11 cellular contexts compared by ENCODE assay signal in genomic region chr4:174707277-174707676, GRCh38.
DNase-seq lines count a peak whose midpoint lies in the region; ATAC-seq and TF ChIP-seq lines count a peak whose summit lies in the region.
"Had no signal": no experiment of that assay in that cellular context is flagged by ENCODE, and none has a peak within 500 bp of the region (broad histone marks: within the 10 kb centered on the region; RNA-seq: fewer than 3 reads in every experiment).

No MANE protein-coding gene starts in this region.

- H3K36me3 ChIP-seq in effector memory CD4-positive, alpha-beta T cell (ENCODE audit: control insufficient read depth, insufficient read depth, low read length) = no peaks in the 10 kb centered on the region
- H3K36me3 ChIP-seq: transverse colon had no signal

- no peaks in the 10 kb centered on the region for H3K27me3 ChIP-seq in effector memory CD4-positive, alpha-beta T cell (replicated peaks; ENCODE audit: control insufficient read depth, insufficient read depth, low read length, poor library complexity, severe bottlenecking)
- H3K27me3 ChIP-seq: transverse colon had no signal

- H3K27ac ChIP-seq in effector memory CD4-positive, alpha-beta T cell (ENCODE audit: insufficient read depth, low read length, poor library complexity, severe bottlenecking) = no peak overlapping the region
- H3K27ac ChIP-seq: C4-2B, transverse colon had no signal

- no peak overlapping the region for H3K4me3 ChIP-seq in effector memory CD4-positive, alpha-beta T cell (ENCODE audit: insufficient read depth, low read depth, low read length, poor library complexity, severe bottlenecking)
- H3K4me3 ChIP-seq: transverse colon had no signal

- no peaks in the 10 kb centered on the region for H3K9me3 ChIP-seq in effector memory CD4-positive, alpha-beta T cell (ENCODE audit: control insufficient read depth, low read length)
- H3K9me3 ChIP-seq: transverse colon had no signal

- H3K4me1 ChIP-seq in effector memory CD4-positive, alpha-beta T cell (ENCODE audit: control insufficient read depth, insufficient read depth, low read length, poor library complexity, severe bottlenecking) = no peaks in the 10 kb centered on the region
- H3K4me1 ChIP-seq: transverse colon had no signal

- no peak for TF ChIP-seq CTCF in GM13976 (IDR thresholded peaks at IDR 0.05; ENCODE audit: borderline replicate concordance, control extremely low read depth, extremely low read depth, insufficient read depth, missing control alignments)

- DNase-seq in GM13976 (ENCODE audit: low spot score) (peak; percentile 29), GM19240 (ENCODE audit: insufficient read length, low spot score) (peak; percentile 4), iPS-NIHi11 (ENCODE audit: low spot score) (no peak), COLO668 (lab: John Stamatoyannopoulos, UW; ENCODE audit: unreplicated experiment) (no peak), HPDE6-E6E7 (ENCODE audit: extremely low spot score) (no peak)
- DNase-seq in effector memory CD4-positive, alpha-beta T cell = no peak
- DNase-seq: activated CD8-positive, alpha-beta memory T cell treated with anti-CD3 and anti-CD28 coated beads, Interleukin-2, amount 10 ng/mL, durations not matched to agents 7 days and 5 days; transverse colon had no signal

- in situ Hi-C loops in GM13976 (cut with MboI; ENCODE audit: low sequenced_read_pairs, unreplicated experiment) = no loop called here

- ATAC-seq in HG02763 (IDR thresholded peaks at IDR 0.05; ENCODE audit: unreplicated experiment) (peak; percentile 99), HG03520 (IDR thresholded peaks at IDR 0.05; ENCODE audit: unreplicated experiment) (peak; percentile 100)
- ATAC-seq: activated CD8-positive, alpha-beta memory T cell treated with anti-CD3 and anti-CD28 coated beads, Interleukin-2, amount 10 ng/mL, durations not matched to agents 7 days and 5 days had no signal

Comparison
In these comparisons a context has a peak if more than half of its experiments do, and no peak if none do; other contexts are left out.
1. DNase-seq: peak in GM13976 (single experiment) and GM19240 (single experiment); none in iPS-NIHi11 (single experiment), effector memory CD4-positive, alpha-beta T cell (0 of 3), COLO668 (single experiment) and HPDE6-E6E7 (single experiment).